In genomic region chr10:121511943-121512342, GRCh38 we compare ENCODE assay signal across 25 cellular contexts.
DNase-seq lines count a peak whose midpoint lies in the region; ATAC-seq and TF ChIP-seq lines count a peak whose summit lies in the region.
"Had no signal": no experiment of that assay in that cellular context is flagged by ENCODE, and none has a peak within 500 bp of the region (broad histone marks: within the 10 kb centered on the region; RNA-seq: fewer than 3 reads in every experiment).

No MANE protein-coding gene starts in this region.

- no peak overlapping the region for H3T11ph ChIP-seq in H9 (ENCODE audit: low read length)

- ATAC-seq in HG03520 (IDR thresholded peaks at IDR 0.05; ENCODE audit: unreplicated experiment) (no peak), HG02885 (IDR thresholded peaks at IDR 0.05; ENCODE audit: poor library complexity, unreplicated experiment) (no peak)
- ATAC-seq: activated naive CD4-positive, alpha-beta T cell treated with anti-CD3 and anti-CD28 coated beads, Interleukin-2, amount 50 U/mL, for 72 hours; left lobe of liver had no signal

- H4K8ac ChIP-seq in H9 (replicated peaks; ENCODE audit: insufficient read length, low read depth, low read length), result no peak overlapping the region

- H3K27ac ChIP-seq in H9 (ENCODE audit: insufficient read length, low read depth, low read length) (no peak overlapping the region), RWPE1 (no peak overlapping the region)
- H3K27ac ChIP-seq: PC-9, thoracic aorta, WERI-Rb-1 had no signal

- H3K9me3 ChIP-seq in H9 (ENCODE audit: control insufficient read depth, low read depth, low read length), result no peaks in the 10 kb centered on the region
- H3K9me3 ChIP-seq: thoracic aorta had no signal

- H3K4ac ChIP-seq in H9 (ENCODE audit: low read depth, low read length), result no peak overlapping the region

- H2BK15ac ChIP-seq in H9 (ENCODE audit: low read depth, low read length), result no peak overlapping the region

- H2BK120ac ChIP-seq in H9 (ENCODE audit: low read depth, low read length, poor library complexity, severe bottlenecking), result no peak overlapping the region

- H4K91ac ChIP-seq in H9 (ENCODE audit: insufficient read length, low read depth, low read length), result no peak overlapping the region

- no peak overlapping the region for H3K56ac ChIP-seq in H9 (ENCODE audit: insufficient read length, low read depth, low read length)

- H3K27ac Mint-ChIP-seq in H9 (peak overlapping the region; percentile 40 to 89 (median 73); a peak in 3 of 7 replicates), type B pancreatic cell (no peak overlapping the region)
- H3K27ac Mint-ChIP-seq: activated naive CD4-positive, alpha-beta T cell treated with anti-CD3 and anti-CD28 coated beads, Interleukin-2, amount 50 U/mL, for 72 hours; CD8-positive, alpha-beta memory T cell had no signal

- DNase-seq in H9 (no peak), RWPE1 (ENCODE audit: low spot score) (peak; percentile 39), islet precursor cell (peak; percentile 86), renal cortical epithelial cell (ENCODE audit: low read depth) (peak; percentile 78), type B pancreatic cell (ENCODE audit: extremely low spot score, unreplicated experiment) (no peak)
- DNase-seq: activated CD4-positive, alpha-beta T cell treated with anti-CD3 and anti-CD28 coated beads for 48 hours; activated effector memory CD4-positive, alpha-beta T cell treated with Interleukin-2 at 50 U/mL for 16 hours; activated T-cell treated with anti-CD3 and anti-CD28 coated beads, Interleukin-2, amount 50 U/mL, for 1 hour; amygdala; CD8-positive, alpha-beta memory T cell; DMS153; KG1; NCI-H1417; NCI-H2081 treated with DMSO at 0.1 percent for 48 hours; NCI-H2227 treated with DMSO at 0.1 percent for 48 hours; PC-9; SHP77 treated with DMSO at 0.1 percent for 48 hours; stimulated activated naive CD4-positive, alpha-beta T cell treated with Interleukin-2 at 50 U/mL for 16 hours; WERI-Rb-1 had no signal

- no peak overlapping the region for H4K5ac ChIP-seq in H9 (ENCODE audit: insufficient read length, low read depth, low read length)

- POLR2A ChIA-PET in RWPE1 (lab: Yijun Ruan, JAX; ENCODE audit: low non-redundant PET), result no interaction called here

- WGBS in H9 (ENCODE audit: extremely low coverage, insufficient read length, low lambda C conversion rate), result no CpG with 5 or more reads among the region's 5 CpGs

- H3K27me3 Mint-ChIP-seq in H9 (ENCODE audit: low read depth), result no peaks in the 10 kb centered on the region
- no peaks in the 10 kb centered on the region for H3K27me3 Mint-ChIP-seq in type B pancreatic cell
- H3K27me3 Mint-ChIP-seq: CD8-positive, alpha-beta memory T cell had no signal

- H3K9ac ChIP-seq in H9 (ENCODE audit: extremely low read depth, insufficient read length, low read length), result no peak overlapping the region

- peaks cover 10 to 91% (median 86%) of the 10 kb centered on the region in 3 experiments for H3K36me3 Mint-ChIP-seq in H9 (ENCODE audit: insufficient read depth in 1 of 3, low read depth in 3 of 3)
- H3K36me3 Mint-ChIP-seq in type B pancreatic cell, result peaks cover 46% of the 10 kb centered on the region
- H3K36me3 Mint-ChIP-seq: activated naive CD4-positive, alpha-beta T cell treated with anti-CD3 and anti-CD28 coated beads, Interleukin-2, amount 50 U/mL, for 72 hours; CD8-positive, alpha-beta memory T cell had no signal

- no peaks in the 10 kb centered on the region for H3K9me3 Mint-ChIP-seq in H9
- no peaks in the 10 kb centered on the region for H3K9me3 Mint-ChIP-seq in type B pancreatic cell
- H3K9me3 Mint-ChIP-seq: activated naive CD4-positive, alpha-beta T cell treated with anti-CD3 and anti-CD28 coated beads, Interleukin-2, amount 50 U/mL, for 72 hours had no signal

- H3K27me3 ChIP-seq in H9 (ENCODE audit: insufficient read depth, low read length), result no peaks in the 10 kb centered on the region

- H4K20me1 ChIP-seq in H9 (ENCODE audit: control insufficient read depth, insufficient read depth, insufficient read length), result no peaks in the 10 kb centered on the region

- no peaks in the 10 kb centered on the region for H3K79me1 ChIP-seq in H9 (ENCODE audit: insufficient read depth, low read depth, low read length, poor library complexity, severe bottlenecking)

- H2AFZ ChIP-seq in H9 (ENCODE audit: low read length), result no peak overlapping the region
- H2AFZ ChIP-seq: PC-9 had no signal

- TF ChIP-seq CTCF in H9 (conservative IDR thresholded peaks at IDR 0.05) (no peak), RWPE1 (conservative IDR thresholded peaks at IDR 0.05; ENCODE audit: low read depth) (no peak), type B pancreatic cell (conservative IDR thresholded peaks at IDR 0.05) (no peak)

- no peak overlapping the region for H3K18ac ChIP-seq in H9 (ENCODE audit: insufficient read length, low read depth, low read length)

- H3K23me2 ChIP-seq in H9 (ENCODE audit: insufficient read length, low read depth, low read length, poor library complexity, severe bottlenecking), result no peaks in the 10 kb centered on the region

- H3K14ac ChIP-seq in H9 (ENCODE audit: insufficient read depth, low read length), result no peak overlapping the region

- peaks cover 39 to 49% of the 10 kb centered on the region in 2 experiments for H3K4me1 Mint-ChIP-seq in H9
- peaks cover 38% of the 10 kb centered on the region for H3K4me1 Mint-ChIP-seq in type B pancreatic cell (ENCODE audit: unreplicated experiment)

- no peak overlapping the region for H3K23ac ChIP-seq in H9 (ENCODE audit: insufficient read length, low read depth, low read length)

- no peak overlapping the region for H2BK12ac ChIP-seq in H9 (ENCODE audit: insufficient read length, low read depth, low read length)

- peaks cover 3% of the 10 kb centered on the region; the same call in 1 of the 2 replicates for H3K79me2 ChIP-seq in H9 (ENCODE audit: insufficient read depth, low read length)

- no peak overlapping the region for H3K4me3 Mint-ChIP-seq in H9
- H3K4me3 Mint-ChIP-seq in type B pancreatic cell, result no peak overlapping the region
- H3K4me3 Mint-ChIP-seq: CD8-positive, alpha-beta memory T cell had no signal

- no peaks in the 10 kb centered on the region; the same call in 1 of the 2 replicates for H3K4me1 ChIP-seq in H9 (ENCODE audit: insufficient read depth, low read length)

- no peak overlapping the region for H2BK5ac ChIP-seq in H9 (ENCODE audit: insufficient read length, low read length)

- CTCF ChIA-PET in RWPE1 (lab: Yijun Ruan, JAX), result no interaction called here

- H2BK20ac ChIP-seq in H9 (ENCODE audit: low read depth, low read length, poor library complexity, severe bottlenecking), result no peak overlapping the region

- no peak overlapping the region for H2AK5ac ChIP-seq in H9 (ENCODE audit: insufficient read length, low read length)

- H3K4me2 ChIP-seq in H9 (ENCODE audit: insufficient read depth, insufficient read length, low read length), result no peak overlapping the region
- H3K4me2 ChIP-seq: PC-9, smooth muscle cell had no signal

Comparison
In these comparisons a context has a peak if more than half of its experiments do, and no peak if none do; other contexts are left out.
1. DNase-seq: peak in RWPE1 (single experiment), islet precursor cell (single experiment) and renal cortical epithelial cell (single experiment); none in H9 (single experiment) and type B pancreatic cell (single experiment).